In genomic region chr10:89236221-89236620, GRCh38 we compare ENCODE assay signal across 18 cellular contexts. TPM values are rescaled to one million over a fixed set of nuclear protein-coding genes. Genes with fewer than 3 reads are reported as not detected.
"Had no signal": no experiment of that assay in that cellular context is flagged by ENCODE, and none has a peak within 500 bp of the region (broad histone marks: within the 10 kb centered on the region; RNA-seq: fewer than 3 reads in every experiment).

No MANE protein-coding gene starts in this region.

- H3K9me3 Mint-ChIP-seq: activated naive CD8-positive, alpha-beta T cell treated with anti-CD3 and anti-CD28 coated beads, Interleukin-2, amount 10 ng/mL, durations not matched to agents 7 days and 5 days; neural crest cell; stimulated activated naive CD8-positive, alpha-beta T cell treated with anti-CD3 and anti-CD28 coated beads, Interleukin-15, Interleukin-2, amounts not matched to agents 100 ng/mL and 50 ng/mL, for 24 hours; T-helper 2 cell treated with Interferon-gamma antibody and Interleukin-4, amounts not matched to agents 5 μg/mL and 100 μg/mL, for 36 hours had no signal

- H3K27me3 ChIP-seq: breast epithelium, esophagus muscularis mucosa, gastroesophageal sphincter, heart right ventricle, right lobe of liver had no signal

- H3K4me3 Mint-ChIP-seq: activated naive CD8-positive, alpha-beta T cell treated with anti-CD3 and anti-CD28 coated beads, Interleukin-2, amount 10 ng/mL, durations not matched to agents 7 days and 5 days; neural crest cell; stimulated activated naive CD8-positive, alpha-beta T cell treated with anti-CD3 and anti-CD28 coated beads, Interleukin-15, Interleukin-2, amounts not matched to agents 100 ng/mL and 50 ng/mL, for 24 hours; T-helper 2 cell treated with Interferon-gamma antibody and Interleukin-4, amounts not matched to agents 5 μg/mL and 100 μg/mL, for 36 hours had no signal

- H3K27ac ChIP-seq: esophagus muscularis mucosa, gastroesophageal sphincter, lower lobe of right lung, right lobe of liver had no signal

- DNase-seq: activated CD4-positive, CD25-positive, alpha-beta regulatory T cell; activated naive CD4-positive, alpha-beta T cell; activated naive CD8-positive, alpha-beta T cell treated with anti-CD3 and anti-CD28 coated beads, Interleukin-2, amount 10 ng/mL, durations not matched to agents 7 days and 5 days; activated T-cell treated with anti-CD3 and anti-CD28 coated beads for 4 hours; left cardiac atrium; lower lobe of right lung; right lobe of liver had no signal

- H3K4me1 ChIP-seq: breast epithelium, gastroesophageal sphincter had no signal

- H3K36me3 ChIP-seq: breast epithelium had no signal

- H3K9me3 ChIP-seq: breast epithelium, esophagus muscularis mucosa, gastroesophageal sphincter, heart right ventricle, lower lobe of right lung, right lobe of liver had no signal

- H3K4me3 ChIP-seq: breast epithelium, esophagus muscularis mucosa, gastroesophageal sphincter, heart right ventricle, lower lobe of right lung, right lobe of liver, smooth muscle cell had no signal

- H3K27me3 Mint-ChIP-seq: activated naive CD8-positive, alpha-beta T cell treated with anti-CD3 and anti-CD28 coated beads, Interleukin-2, amount 10 ng/mL, durations not matched to agents 7 days and 5 days; stimulated activated naive CD8-positive, alpha-beta T cell treated with anti-CD3 and anti-CD28 coated beads, Interleukin-15, Interleukin-2, amounts not matched to agents 100 ng/mL and 50 ng/mL, for 24 hours had no signal

- H3K27ac Mint-ChIP-seq: activated naive CD8-positive, alpha-beta T cell treated with anti-CD3 and anti-CD28 coated beads, Interleukin-2, amount 10 ng/mL, durations not matched to agents 7 days and 5 days; stimulated activated naive CD8-positive, alpha-beta T cell treated with anti-CD3 and anti-CD28 coated beads, Interleukin-15, Interleukin-2, amounts not matched to agents 100 ng/mL and 50 ng/mL, for 24 hours; T-helper 2 cell treated with Interferon-gamma antibody and Interleukin-4, amounts not matched to agents 5 μg/mL and 100 μg/mL, for 36 hours had no signal

RNA-seq across cellular contexts. Expression of gene CH25H, which starts 29.1 kb away (rescaled TPM):
- total RNA-seq: activated CD8-positive, alpha-beta memory T cell treated with anti-CD3 and anti-CD28 coated beads for 36 hours; activated naive CD8-positive, alpha-beta T cell treated with anti-CD3 and anti-CD28 coated beads, Interleukin-2, amount 10 ng/mL, durations not matched to agents 7 days and 5 days; chondrocyte; neural crest cell; osteocyte; smooth muscle cell had no signal
